Comparison of ENCODE assay signal across 36 cellular contexts in the genomic region with DNA sequence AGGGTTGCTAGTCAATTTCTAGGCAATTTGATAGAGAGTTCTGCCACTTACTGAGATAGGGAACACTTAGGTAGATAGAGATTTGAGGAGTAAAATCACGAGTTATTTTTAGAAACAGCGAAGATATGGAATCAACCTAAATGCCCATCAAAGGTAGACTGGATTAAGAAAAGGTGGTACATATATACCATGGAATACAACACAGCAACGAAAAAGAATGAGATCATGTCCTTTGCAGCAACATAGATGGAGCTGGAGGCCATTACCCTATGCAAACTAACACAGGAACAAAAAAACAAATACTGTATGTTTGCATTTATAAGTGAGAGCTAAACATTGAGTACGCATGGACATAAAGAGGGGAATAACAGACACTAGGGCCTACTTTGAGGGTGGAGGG.
"Had no signal": no experiment of that assay in that cellular context is flagged by ENCODE, and none has a peak within 500 bp of the region (broad histone marks: within the 10 kb centered on the region; RNA-seq: fewer than 3 reads in every experiment).

No MANE protein-coding gene starts in this region.

- H3K27me3 ChIP-seq: adrenal gland, body of pancreas, Peyer's patch, SJSA1 had no signal

- ATAC-seq: activated CD8-positive, alpha-beta T cell treated with anti-CD3 and anti-CD28 coated beads, Interleukin-2, amount 10 ng/mL, durations not matched to agents 7 days and 5 days; body of pancreas; PC-3 had no signal

- FAIRE-seq: astrocyte, bronchial epithelial cell, TTC549 had no signal

- H3K9me3 Mint-ChIP-seq: activated naive CD4-positive, alpha-beta T cell treated with anti-CD3 and anti-CD28 coated beads, Interleukin-2, amount 50 U/mL, for 24 hours; activated naive CD8-positive, alpha-beta T cell treated with anti-CD3 and anti-CD28 coated beads, Interleukin-2, amount 10 ng/mL, durations not matched to agents 7 days and 5 days; activated T-cell treated with anti-CD3 and anti-CD28 coated beads, Interleukin-2, amount 50 U/mL, for 24 hours; T-helper 1 cell treated with Interleukin-12 subunit alpha and Interleukin-12 subunit beta and Interleukin-4 antibody, amounts not matched to agents 30 μg/mL and 1 μg/mL, for 36 hours; T-helper 2 cell treated with Interferon-gamma antibody and Interleukin-4, amounts not matched to agents 5 μg/mL and 100 μg/mL, for 36 hours had no signal

- H3K36me3 ChIP-seq: adrenal gland, Peyer's patch had no signal

- H3K9me3 ChIP-seq: adrenal gland, body of pancreas, Peyer's patch, SJSA1, SK-N-SH had no signal

- H3K4me3 Mint-ChIP-seq: activated CD4-positive, alpha-beta T cell treated with anti-CD3 and anti-CD28 coated beads, Interleukin-2, amount 10 ng/mL, durations not matched to agents 7 days and 5 days; activated CD8-positive, alpha-beta T cell treated with anti-CD3 and anti-CD28 coated beads, Interleukin-2, amount 10 ng/mL, durations not matched to agents 7 days and 5 days; activated naive CD4-positive, alpha-beta T cell treated with anti-CD3 and anti-CD28 coated beads, Interleukin-2, amount 50 U/mL, for 24 hours; activated naive CD8-positive, alpha-beta T cell treated with anti-CD3 and anti-CD28 coated beads, Interleukin-2, amount 10 ng/mL, durations not matched to agents 7 days and 5 days; activated T-cell treated with anti-CD3 and anti-CD28 coated beads, Interleukin-2, amount 50 U/mL, for 24 hours; T-helper 1 cell treated with Interleukin-12 subunit alpha and Interleukin-12 subunit beta and Interleukin-4 antibody, amounts not matched to agents 30 μg/mL and 1 μg/mL, for 36 hours; T-helper 2 cell treated with Interferon-gamma antibody and Interleukin-4, amounts not matched to agents 5 μg/mL and 100 μg/mL, for 36 hours had no signal

- DNase-seq: activated CD4-positive, alpha-beta T cell treated with anti-CD3 and anti-CD28 coated beads, Interleukin-2, amount 10 ng/mL, durations not matched to agents 7 days and 5 days; activated CD4-positive, alpha-beta T cell treated with anti-CD3 and anti-CD28 coated beads, Interleukin-2, amount 50 U/mL, for 48 hours; activated CD8-positive, alpha-beta T cell treated with anti-CD3 and anti-CD28 coated beads, Interleukin-2, amount 10 ng/mL, durations not matched to agents 7 days and 5 days; activated gamma-delta T cell; activated naive CD4-positive, alpha-beta T cell treated with Interleukin-2 at 50 U/mL for 16 hours; activated naive CD8-positive, alpha-beta T cell treated with anti-CD3 and anti-CD28 coated beads, Interleukin-2, amount 10 ng/mL, durations not matched to agents 7 days and 5 days; activated T-cell treated with anti-CD3 and anti-CD28 coated beads, Interleukin-2, amount 50 U/mL, for 24 hours; adrenal gland; body of pancreas; caudate nucleus; Kasumi-1; KG1; MM.1S; MV-4-11; NCI-H1092; NCI-H1436 treated with DMSO at 0.1 percent for 48 hours; NCI-H1694 treated with DMSO at 0.1 percent for 48 hours; NCI-H2029 treated with DMSO at 0.1 percent for 48 hours; NCI-H2171 treated with DMSO at 0.1 percent for 48 hours; NCI-H226; NCI-H446 treated with DMSO at 0.1 percent for 48 hours; NCI-H524; NK-92 treated with Interleukin-12 subunit alpha and Interleukin-12 subunit beta, amount 100 ng/mL, for 24 hours; PC-3; Peyer's patch; RPMI8226; SHP77 treated with DMSO at 0.1 percent for 48 hours; SK-N-SH had no signal

- H3K27me3 Mint-ChIP-seq: activated CD4-positive, alpha-beta T cell treated with anti-CD3 and anti-CD28 coated beads, Interleukin-2, amount 10 ng/mL, durations not matched to agents 7 days and 5 days; activated naive CD4-positive, alpha-beta T cell treated with anti-CD3 and anti-CD28 coated beads, Interleukin-2, amount 50 U/mL, for 24 hours; activated naive CD8-positive, alpha-beta T cell treated with anti-CD3 and anti-CD28 coated beads, Interleukin-2, amount 10 ng/mL, durations not matched to agents 7 days and 5 days; activated T-cell treated with anti-CD3 and anti-CD28 coated beads, Interleukin-2, amount 50 U/mL, for 24 hours had no signal

- H3K4me3 ChIP-seq: adrenal gland, body of pancreas, Peyer's patch, SJSA1 had no signal

- H3K9ac ChIP-seq: SK-N-SH had no signal

- H3K27ac ChIP-seq: adrenal gland, body of pancreas, Peyer's patch, SJSA1 had no signal

- H3K27ac Mint-ChIP-seq: activated CD4-positive, alpha-beta T cell treated with anti-CD3 and anti-CD28 coated beads, Interleukin-2, amount 10 ng/mL, durations not matched to agents 7 days and 5 days; activated CD8-positive, alpha-beta T cell treated with anti-CD3 and anti-CD28 coated beads, Interleukin-2, amount 10 ng/mL, durations not matched to agents 7 days and 5 days; activated naive CD4-positive, alpha-beta T cell treated with anti-CD3 and anti-CD28 coated beads, Interleukin-2, amount 50 U/mL, for 24 hours; activated naive CD8-positive, alpha-beta T cell treated with anti-CD3 and anti-CD28 coated beads, Interleukin-2, amount 10 ng/mL, durations not matched to agents 7 days and 5 days; activated T-cell treated with anti-CD3 and anti-CD28 coated beads, Interleukin-2, amount 50 U/mL, for 24 hours; activated T-helper 2 cell treated with anti-CD3 and anti-CD28 coated beads, Interferon-gamma antibody, Interleukin-2, Interleukin-4, amounts not matched to agents 10 μg/mL and 5 μg/mL and 100 μg/mL, durations not matched to agents 14 hours and 24 hours and 36 hours; T-helper 2 cell treated with Interferon-gamma antibody and Interleukin-4, amounts not matched to agents 5 μg/mL and 100 μg/mL, for 36 hours had no signal
